19 cellular contexts compared by ENCODE assay signal in genomic region chr14:51666070-51666469, GRCh38. TPM values are rescaled to one million over a fixed set of nuclear protein-coding genes. Genes with fewer than 3 reads are reported as not detected.
DNase-seq lines count a peak whose midpoint lies in the region; ATAC-seq, FAIRE-seq and TF ChIP-seq lines count a peak whose summit lies in the region.
"Had no signal": no experiment of that assay in that cellular context is flagged by ENCODE, and none has a peak within 500 bp of the region (broad histone marks: within the 10 kb centered on the region; RNA-seq: fewer than 3 reads in every experiment).

No MANE protein-coding gene starts in this region.

- intact Hi-C loops in kidney (cut with DNase I) = no loop called here
- intact Hi-C loops in sciatic nerve (cut with DNase I) = no loop called here

- CTCF ChIA-PET in HEK293 (lab: Yijun Ruan, JAX) = interaction anchor here (0.7 to 1.0 kb wide), 2 partner anchors 14 to 339 kb away, joined by 3 read pairs; no protein-coding TSS in a partner anchor

- H3K4me2 ChIP-seq in astrocyte (ENCODE audit: low read length) = no peak overlapping the region

- H3K4me1 ChIP-seq in HEK293 (ENCODE audit: control insufficient read depth, insufficient read depth, low read length) = no peaks in the 10 kb centered on the region
- peaks cover 2% of the 10 kb centered on the region for H3K4me1 ChIP-seq in astrocyte (ENCODE audit: insufficient read depth, low read length)
- no peaks in the 10 kb centered on the region for H3K4me1 ChIP-seq in kidney (ENCODE audit: control insufficient read depth in 1 of 2, insufficient read depth in 1 of 2, low read depth in 1 of 2, low read length in 2 of 2)
- H3K4me1 ChIP-seq: BE2C had no signal

- peak overlapping the region; percentile 70 for H3K4me3 Mint-ChIP-seq in astrocyte (ENCODE audit: unreplicated experiment)
- H3K4me3 Mint-ChIP-seq: CD8-positive, alpha-beta T cell had no signal

- FAIRE-seq in astrocyte (lab: Jason Lieb, UNC) = no peak
- peak; percentile 6 for FAIRE-seq in kidney (lab: Jason Lieb, UNC)
- FAIRE-seq: A204.1, D721Med, G401.6, GM19239, H54 had no signal

- H3K27me3 ChIP-seq in astrocyte (ENCODE audit: insufficient read depth, low read length) = no peaks in the 10 kb centered on the region
- H3K27me3 ChIP-seq: BE2C had no signal

- DNase-seq in astrocyte (ENCODE audit: low read depth) (peak; percentile 71), kidney (no peak), GDM1 (lab: John Stamatoyannopoulos, UW) (no peak), omental fat pad (ENCODE audit: low spot score) (no peak), sciatic nerve (ENCODE audit: low spot score) (no peak)
- no peak for DNase-seq in activated T-cell treated with anti-CD3 and anti-CD28 coated beads, Interleukin-2, amount 50 U/mL, for 48 hours
- DNase-seq: BE2C; CD8-positive, alpha-beta T cell; COR-L47; DMS153; EL had no signal

- POLR2A ChIA-PET in HEK293 (lab: Yijun Ruan, JAX) = no interaction called here

- peaks cover 100% of the 10 kb centered on the region for H3K79me2 ChIP-seq in astrocyte (ENCODE audit: insufficient read depth, low read length)

- peaks cover 7% of the 10 kb centered on the region for H3K36me3 Mint-ChIP-seq in astrocyte (ENCODE audit: low read depth, unreplicated experiment)
- H3K36me3 Mint-ChIP-seq: CD8-positive, alpha-beta T cell had no signal

- H3K27me3 Mint-ChIP-seq in astrocyte (ENCODE audit: low read depth, unreplicated experiment) = no peaks in the 10 kb centered on the region

- no peak overlapping the region for H2AFZ ChIP-seq in astrocyte (ENCODE audit: low read depth, low read length)

- no peaks in the 10 kb centered on the region for H3K9me3 Mint-ChIP-seq in astrocyte (ENCODE audit: unreplicated experiment)
- H3K9me3 Mint-ChIP-seq: CD8-positive, alpha-beta T cell had no signal

- H3K27ac Mint-ChIP-seq in astrocyte (ENCODE audit: unreplicated experiment) = peak overlapping the region; percentile 88
- H3K27ac Mint-ChIP-seq: CD8-positive, alpha-beta T cell had no signal

- TF ChIP-seq CTCF in HEK293 (tag by site-specific recombination; IDR thresholded peaks at IDR 0.05) (no peak), astrocyte (IDR thresholded peaks at IDR 0.05; ENCODE audit: insufficient read depth, low read depth, low read length) (no peak), kidney (IDR thresholded peaks at IDR 0.05; ENCODE audit: borderline replicate concordance, extremely low read depth, insufficient read depth) (no peak), omental fat pad (IDR thresholded peaks at IDR 0.05) (no peak)

- H4K20me1 ChIP-seq in astrocyte (ENCODE audit: insufficient read depth, low read length) = peaks cover 92% of the 10 kb centered on the region

- H3K4me3 ChIP-seq in HEK293 (ENCODE audit: low read depth, low read length) = no peak overlapping the region
- no peak overlapping the region for H3K4me3 ChIP-seq in astrocyte (ENCODE audit: insufficient read depth, low read depth, low read length)
- H3K4me3 ChIP-seq in kidney (ENCODE audit: low read length in 2 of 2) = no peak overlapping the region

- ATAC-seq in omental fat pad (ENCODE audit: low FRiP score) (no peak), sciatic nerve (no peak)
- ATAC-seq: CD8-positive, alpha-beta T cell; HCT116 had no signal

- H3K36me3 ChIP-seq in HEK293 (ENCODE audit: control insufficient read depth in 2 of 2, insufficient read depth in 1 of 2, low read length in 2 of 2) (peaks cover 0 to 4% of the 10 kb centered on the region in 2 experiments; a peak in 1 of 3 replicates), astrocyte (ENCODE audit: insufficient read depth, low read length) (peaks cover 17% of the 10 kb centered on the region), kidney (ENCODE audit: control insufficient read depth in 1 of 2, insufficient read depth in 2 of 2, low read length in 2 of 2) (no peaks in the 10 kb centered on the region)

- peaks cover 46% of the 10 kb centered on the region for H3K4me1 Mint-ChIP-seq in astrocyte (ENCODE audit: low read depth, unreplicated experiment)

- no peak overlapping the region for H3K9ac ChIP-seq in astrocyte (ENCODE audit: low read length)
- no peak overlapping the region for H3K9ac ChIP-seq in kidney (ENCODE audit: low read length in 2 of 2)

- H3K9me3 ChIP-seq in HEK293 (ENCODE audit: control insufficient read depth, insufficient read depth, low read depth, low read length) = no peaks in the 10 kb centered on the region; the same call in 1 of the 2 replicates
- H3K9me3 ChIP-seq in astrocyte (ENCODE audit: insufficient read depth, low read depth, low read length) = no peaks in the 10 kb centered on the region
- H3K9me3 ChIP-seq in kidney (ENCODE audit: control insufficient read depth in 1 of 2, low read length in 2 of 2) = no peaks in the 10 kb centered on the region
- H3K9me3 ChIP-seq: BE2C had no signal

- H3K27ac ChIP-seq in HEK293 (ENCODE audit: extremely low read depth, low read depth, low read length) (no peak overlapping the region), astrocyte (ENCODE audit: low read depth, low read length) (peak overlapping the region; percentile 23), kidney (ENCODE audit: low read depth in 2 of 2, low read length in 2 of 2) (no peak overlapping the region)
- H3K27ac ChIP-seq: C4-2B had no signal

TF ChIP-seq in HEK293, 187 proteins besides CTCF, POLR2A, EP300 and RAD21:
- TF ChIP-seq ZBTB21 (tag by site-specific recombination; IDR thresholded peaks at IDR 0.05) (no peak), SETDB1 (IDR thresholded peaks at IDR 0.05; ENCODE audit: insufficient read length, low read length) (peak; percentile 29)

RNA-seq across cellular contexts. Expression of gene FRMD6, which starts 14.4 kb away (rescaled TPM):
- total RNA-seq in astrocyte = 492 and 498 TPM in 2 replicates
- 16.5 TPM for total RNA-seq in kidney
- polyA plus RNA-seq in kidney (ENCODE audit: insufficient read depth, low read depth, low replicate concordance) = 2.4 TPM
- 10 to 100 TPM; 13.5 to 25.7 (median 19.3) TPM for total RNA-seq in omental fat pad
- 52.0 TPM for total RNA-seq in sciatic nerve
